Comparison of ENCODE assay signal across 8 cellular contexts in the genomic region with DNA sequence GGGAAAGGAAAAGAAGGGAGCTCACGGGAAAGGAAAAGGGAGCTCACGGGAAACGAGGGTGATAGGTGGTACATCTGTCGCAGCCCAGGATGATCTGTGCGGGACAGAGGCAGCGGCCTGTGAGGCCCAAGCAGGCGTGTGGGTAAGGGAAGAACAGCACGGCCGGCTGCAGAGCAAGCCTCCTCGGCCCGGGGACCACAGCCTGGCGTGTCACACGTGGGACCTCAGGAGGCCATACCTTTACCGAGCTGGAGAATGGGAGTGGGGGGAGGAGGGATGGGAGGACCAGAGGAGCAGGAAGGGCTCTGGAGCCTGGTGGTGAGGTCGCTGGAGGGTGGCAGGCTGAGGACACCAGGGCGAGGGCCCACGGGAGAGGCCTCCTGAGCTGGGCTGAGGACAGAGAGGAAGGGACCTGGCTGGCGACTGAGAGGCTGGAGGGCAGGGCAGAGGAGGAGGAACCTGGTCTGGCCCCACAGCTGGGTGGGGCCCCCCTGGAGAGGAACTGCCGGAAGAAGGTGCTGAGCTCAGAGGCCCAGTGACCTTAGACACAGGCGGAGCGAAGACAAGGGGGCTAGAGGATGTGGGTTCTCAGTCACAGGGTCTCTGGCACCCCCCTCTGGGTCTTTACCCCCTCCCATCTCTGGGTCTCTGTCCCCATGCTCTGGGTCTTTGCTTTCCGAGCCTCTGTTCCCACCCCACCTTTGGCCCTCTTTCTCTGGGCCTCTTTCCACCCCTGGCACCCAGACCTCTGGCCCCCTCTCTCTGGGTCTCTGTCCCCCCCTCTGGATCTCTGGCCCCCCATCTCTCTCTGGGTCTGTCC. TPM values are rescaled to one million over a fixed set of nuclear protein-coding genes. Genes with fewer than 3 reads are reported as not detected.
DNase-seq lines count a peak whose midpoint lies in the region; ATAC-seq, FAIRE-seq and TF ChIP-seq lines count a peak whose summit lies in the region.

No MANE protein-coding gene starts in this region.

- no peaks in the 10 kb centered on the region for H3K27me3 ChIP-seq in K562 (ENCODE audit: control insufficient read depth in 2 of 2, insufficient read depth in 2 of 2, low read length in 2 of 2)
- no peaks in the 10 kb centered on the region for H3K27me3 ChIP-seq in left lung
- H3K27me3 ChIP-seq in stomach = no peaks in the 10 kb centered on the region

- peak overlapping the region; percentile 93 to 95 for H3K9ac ChIP-seq in K562 (ENCODE audit: insufficient read depth in 1 of 2, low read depth in 2 of 2, low read length in 2 of 2)

- intact Hi-C loops in K562 (cut with micrococcal nuclease) = no loop called here
- intact Hi-C loops in left lung (cut with DNase I) = no loop called here
- intact Hi-C loops in stomach (cut with DNase I; ENCODE audit: low total_unique reads) = no loop called here

- BruUV-seq in K562 (replicated peaks; lab: Mats Ljungman, UMichigan) = no TSS peak

- H3K4me3 ChIP-seq in K562 = peak overlapping the region; percentile 45
- H3K4me3 ChIP-seq in left lung = peak overlapping the region in 1 of 2 donors; percentile 92
- peak overlapping the region in 1 of 4 donors; percentile 6 for H3K4me3 ChIP-seq in stomach

- POLR2A ChIA-PET in K562 (lab: Yijun Ruan, JAX) = interaction anchor here (0.6 to 1.9 kb wide), 13 partner anchors 8 to 117 kb away, joined by 3 to 43 read pairs (median 4); a partner anchor contains a TSS

- no peaks in the 10 kb centered on the region for H3K9me1 ChIP-seq in K562 (ENCODE audit: control insufficient read depth, insufficient read depth, low read length)

- peak; percentile 36 for ATAC-seq in HG02981 (IDR thresholded peaks at IDR 0.05; ENCODE audit: unreplicated experiment)
- peak; percentile 70 for ATAC-seq in K562
- peak; percentile 51 for ATAC-seq in left lung
- no peak for ATAC-seq in HG03025 (IDR thresholded peaks at IDR 0.05; ENCODE audit: low FRiP score, unreplicated experiment)

- peak overlapping the region; percentile 99 for H3K27ac ChIP-seq in K562 (ENCODE audit: extremely low read depth, low read depth, low read length)
- H3K27ac ChIP-seq in left lung = peak overlapping the region; percentile 73 to 96
- H3K27ac ChIP-seq in stomach = peak overlapping the region; percentile 93 to 97 (median 96)

- peak; percentile 77 to 92 (median 83) for DNase-seq in K562 (ENCODE audit: extremely low read depth in 1 of 4, low spot score in 3 of 4)
- DNase-seq in left lung = peak; percentile 93 to 95
- DNase-seq in stomach = peak; percentile 79
- DNase-seq in dedifferentiated amniotic fluid mesenchymal stem cell (ENCODE audit: extremely low spot score) = no peak

- TF ChIP-seq EP300 in K562 (IDR thresholded peaks at IDR 0.05; ENCODE audit: low read length) = peak; percentile 54
- TF ChIP-seq EP300 in stomach (IDR thresholded peaks at IDR 0.05) = no peak

- H3K36me3 ChIP-seq in K562 (ENCODE audit: control insufficient read depth, insufficient read depth, low read length) = peaks cover 32% of the 10 kb centered on the region
- peaks cover 2 to 30% of the 10 kb centered on the region in 2 donors for H3K36me3 ChIP-seq in left lung
- H3K36me3 ChIP-seq in stomach = peaks cover 12 to 22% (median 15%) of the 10 kb centered on the region in 4 donors

- peaks cover 51% of the 10 kb centered on the region for H3K79me2 ChIP-seq in K562 (ENCODE audit: control insufficient read depth, insufficient read depth, low read length)

- H3K9me3 ChIP-seq in K562 (replicated peaks; ENCODE audit: control insufficient read depth, insufficient read depth, low read depth, low read length) = no peaks in the 10 kb centered on the region
- no peaks in the 10 kb centered on the region for H3K9me3 ChIP-seq in left lung
- no peaks in the 10 kb centered on the region for H3K9me3 ChIP-seq in stomach

- WGBS in K562 (ENCODE audit: insufficient coverage, low coverage, missing lambda C conversion rate) = 18% methylated on average over 21 of the region's 22 CpGs
- WGBS in stomach, 5 donors = 41 to 45% (median 43%) methylated on average over 18 to 22 of the region's 22 CpGs

- no peak for TF ChIP-seq CTCF in K562 (IDR thresholded peaks at IDR 0.05 in 2 of 3, conservative IDR thresholded peaks at IDR 0.05 in 1 of 3; ENCODE audit: insufficient read depth in 2 of 3, low read depth in 1 of 3, low read length in 3 of 3)
- TF ChIP-seq CTCF in left lung (IDR thresholded peaks at IDR 0.05) = no peak
- TF ChIP-seq CTCF in stomach (IDR thresholded peaks at IDR 0.05) = no peak

- in situ Hi-C loops in K562 (cut with MboI) = loop anchor here (10.0 kb wide), 1 partner anchor 87 kb away; a partner anchor contains a TSS

- H2AFZ ChIP-seq in K562 (ENCODE audit: low read depth, low read length) = peak overlapping the region; percentile 37

- TF ChIP-seq POLR2A in GM15510 (IDR thresholded peaks at IDR 0.05; ENCODE audit: borderline replicate concordance, extremely low read depth, insufficient read length) (peak; percentile 85), Raji (IDR thresholded peaks at IDR 0.05; ENCODE audit: insufficient read depth, low read depth, low read length) (peak; percentile 72), K562 (conservative IDR thresholded peaks at IDR 0.05) (peak; percentile 90), stomach (IDR thresholded peaks at IDR 0.05) (peak in 1 of 4 donors; percentile 18)

- H3K4me1 ChIP-seq in K562 (replicated peaks in 1 of 2; ENCODE audit: control insufficient read depth in 2 of 2, insufficient read depth in 2 of 2, low read length in 2 of 2) (peaks cover 22 to 41% of the 10 kb centered on the region in 2 experiments), left lung (peaks cover 13 to 72% of the 10 kb centered on the region in 2 donors), stomach (peaks cover 40 to 71% (median 52%) of the 10 kb centered on the region in 4 donors)

- peak; percentile 87 for FAIRE-seq in K562 (lab: Jason Lieb, UNC)

- H3K4me2 ChIP-seq in K562 (ENCODE audit: insufficient read depth, low read length) = peak overlapping the region; percentile 89

- peaks cover 17% of the 10 kb centered on the region for H4K20me1 ChIP-seq in K562 (replicated peaks; ENCODE audit: control insufficient read depth, insufficient read depth, low read length)

- CTCF ChIA-PET in K562 (lab: Yijun Ruan, JAX; ENCODE audit: low intra/inter-chr PET ratio) = no interaction called here

- peak; percentile 8 to 25; a peak in 1 of 4 replicates for TF ChIP-seq RAD21 in K562 (CRISPR knock-in tag; conservative IDR thresholded peaks at IDR 0.05 in 1 of 2, IDR thresholded peaks at IDR 0.05 in 1 of 2)

RNA-seq across cellular contexts. Expression of a gene that starts 2.9 kb away (rescaled TPM):
- total RNA-seq in K562 (2011; cell fraction: chromatin; rRNA removed; ENCODE audit: low replicate concordance) = 116 and 227 TPM in 2 replicates
- 251 and 284 TPM in 2 replicates for total RNA-seq in K562 (2011; cell fraction: nucleolus; rRNA removed)
- 546 and 1,281 TPM in 2 replicates for total RNA-seq in K562 (2011; cell fraction: nucleoplasm; rRNA removed)
- total RNA-seq in K562 (2014; rRNA removed) = 3,611 and 4,100 TPM in 2 replicates
- total RNA-seq in K562 (2014; rRNA removed; fragmentation: Illumina TruSeq; extraction: Trizol) = 2,821 and 3,420 TPM in 2 replicates
- total RNA-seq in K562 (2015; rRNA removed; fragmentation: Illumina TruSeq; extraction: Trizol) = 4,574 and 5,040 TPM in 2 replicates
- 3,376 and 3,459 TPM in 2 replicates for total RNA-seq in K562 (2021)
- polyA plus RNA-seq in K562 (2011; rRNA removed) = 1,231 and 2,161 TPM in 2 replicates
- polyA plus RNA-seq in K562 (2011; cell fraction: cytosol; rRNA removed) = 5,138 and 6,086 TPM in 2 replicates
- polyA plus RNA-seq in K562 (2011; cell fraction: nucleus; rRNA removed) = 1,631 and 1,635 TPM in 2 replicates
- 3,654 and 5,025 TPM in 2 replicates for polyA plus RNA-seq in K562 (2012)
- polyA plus RNA-seq in K562 (2014; fragmentation: Illumina TruSeq; extraction: Trizol) = 6,461 and 6,790 TPM in 2 replicates
- over 10,000 TPM; 17,458 to 27,415 TPM for polyA plus RNA-seq in K562 (2014; fragmentation: Nextera tagmentation; extraction: Ambion mirVana)
- polyA plus RNA-seq in K562 (2014; rRNA removed) = 3,965 and 4,994 TPM in 2 replicates
- polyA minus RNA-seq in K562 (2011; rRNA and poly(A)+ RNA removed) = 536 and 548 TPM in 2 replicates
- 790 and 999 TPM in 2 replicates for polyA minus RNA-seq in K562 (2011; cell fraction: cytosol; rRNA and poly(A)+ RNA removed)
- 171 and 269 TPM in 2 replicates for polyA minus RNA-seq in K562 (2011; cell fraction: nucleus; rRNA and poly(A)+ RNA removed)
- total RNA-seq in left lung = 1,000 to 10,000 TPM; 8,739 to 9,329 TPM
- 1,000 to 10,000 TPM; 1,292 to 4,272 (median 3,457) TPM for total RNA-seq in stomach
- polyA plus RNA-seq in stomach = 1,000 to 10,000 TPM; 3,915 to 8,824 (median 7,571) TPM

RNA-seq across cellular contexts. Expression of a gene that starts 7.6 kb away (rescaled TPM):
- 47.4 and 110 TPM in 2 replicates for total RNA-seq in K562 (2011; cell fraction: chromatin; rRNA removed; ENCODE audit: low replicate concordance)
- 95.2 and 106 TPM in 2 replicates for total RNA-seq in K562 (2011; cell fraction: nucleolus; rRNA removed)
- total RNA-seq in K562 (2011; cell fraction: nucleoplasm; rRNA removed) = 67.2 and 75.0 TPM in 2 replicates
- total RNA-seq in K562 (2014; rRNA removed) = 44.5 and 62.0 TPM in 2 replicates
- 22.1 and 23.0 TPM in 2 replicates for total RNA-seq in K562 (2014; rRNA removed; fragmentation: Illumina TruSeq; extraction: Trizol)
- total RNA-seq in K562 (2015; rRNA removed; fragmentation: Illumina TruSeq; extraction: Trizol) = 41.3 and 46.5 TPM in 2 replicates
- 95.4 and 98.5 TPM in 2 replicates for total RNA-seq in K562 (2021)
- 51.2 and 56.6 TPM in 2 replicates for polyA plus RNA-seq in K562 (2011; rRNA removed)
- 75.9 and 134 TPM in 2 replicates for polyA plus RNA-seq in K562 (2011; cell fraction: cytosol; rRNA removed)
- 94.1 and 129 TPM in 2 replicates for polyA plus RNA-seq in K562 (2011; cell fraction: nucleus; rRNA removed)
- polyA plus RNA-seq in K562 (2012) = 105 and 115 TPM in 2 replicates
- 67.5 and 79.1 TPM in 2 replicates for polyA plus RNA-seq in K562 (2014; fragmentation: Illumina TruSeq; extraction: Trizol)
- 1 to 10 TPM; 3.2 to 5.5 TPM for polyA plus RNA-seq in K562 (2014; fragmentation: Nextera tagmentation; extraction: Ambion mirVana)
- polyA plus RNA-seq in K562 (2014; rRNA removed) = 69.6 and 79.5 TPM in 2 replicates
- 13.0 and 20.5 TPM in 2 replicates for polyA minus RNA-seq in K562 (2011; rRNA and poly(A)+ RNA removed)
- polyA minus RNA-seq in K562 (2011; cell fraction: cytosol; rRNA and poly(A)+ RNA removed) = 37.3 and 38.6 TPM in 2 replicates
- polyA minus RNA-seq in K562 (2011; cell fraction: nucleus; rRNA and poly(A)+ RNA removed) = 30.5 and 33.0 TPM in 2 replicates
- 100 to 1,000 TPM; 130 to 141 TPM for total RNA-seq in left lung
- 100 to 1,000 TPM in 1 of 5 donors, 10 to 100 TPM in 4; 12.1 to 121 (median 20.2) TPM for total RNA-seq in stomach
- polyA plus RNA-seq in stomach = 10 to 100 TPM; 61.6 to 85.3 (median 77.6) TPM

RNA-seq across cellular contexts. Expression of a gene that starts 28.7 kb away (rescaled TPM):
- 1.4 and 2.3 TPM in 2 replicates for total RNA-seq in K562 (2011; cell fraction: chromatin; rRNA removed; ENCODE audit: low replicate concordance)
- 1.7 and 2.7 TPM in 2 replicates for total RNA-seq in K562 (2011; cell fraction: nucleolus; rRNA removed)
- 0.99 and 1.0 TPM in 2 replicates for total RNA-seq in K562 (2011; cell fraction: nucleoplasm; rRNA removed)
- 1.1 and 1.5 TPM in 2 replicates for total RNA-seq in K562 (2014; rRNA removed)
- total RNA-seq in K562 (2014; rRNA removed; fragmentation: Illumina TruSeq; extraction: Trizol) = 0.44 and 0.51 TPM in 2 replicates
- 0.76 and 1.2 TPM in 2 replicates for total RNA-seq in K562 (2015; rRNA removed; fragmentation: Illumina TruSeq; extraction: Trizol)
- 1.6 and 2.1 TPM in 2 replicates for total RNA-seq in K562 (2021)
- 1.9 and 4.2 TPM in 2 replicates for polyA plus RNA-seq in K562 (2011; rRNA removed)
- 4.5 and 4.6 TPM in 2 replicates for polyA plus RNA-seq in K562 (2011; cell fraction: cytosol; rRNA removed)
- 3.6 and 5.2 TPM in 2 replicates for polyA plus RNA-seq in K562 (2011; cell fraction: nucleus; rRNA removed)
- 2.2 and 4.5 TPM in 2 replicates for polyA plus RNA-seq in K562 (2012)
- polyA plus RNA-seq in K562 (2014; fragmentation: Illumina TruSeq; extraction: Trizol) = 0.37 and 1.2 TPM in 2 replicates
- polyA plus RNA-seq in K562 (2014; fragmentation: Nextera tagmentation; extraction: Ambion mirVana) = under 1 TPM; 0.41 to 0.87 TPM
- polyA plus RNA-seq in K562 (2014; rRNA removed) = 1.3 and 1.6 TPM in 2 replicates
- polyA minus RNA-seq in K562 (2011; rRNA and poly(A)+ RNA removed) = 0.25 and 0.45 TPM in 2 replicates
- polyA minus RNA-seq in K562 (2011; cell fraction: cytosol; rRNA and poly(A)+ RNA removed) = 2.7 TPM in 1 of 2 replicates, not detected in the other
- 0.81 and 1.6 TPM in 2 replicates for polyA minus RNA-seq in K562 (2011; cell fraction: nucleus; rRNA and poly(A)+ RNA removed)
- 1 to 10 TPM; 3.3 to 4.1 TPM for total RNA-seq in left lung
- under 1 TPM in 1 of 5 donors, not detected in 4; 0.89 TPM for total RNA-seq in stomach
- polyA plus RNA-seq in stomach = 1 to 10 TPM in 1 of 3 donors, under 1 TPM in 1, not detected in 1; 0.93 to 1.2 TPM

RNA-seq across cellular contexts. Expression of a gene that starts 30.9 kb away (rescaled TPM):
- total RNA-seq in K562 (2011; cell fraction: chromatin; rRNA removed; ENCODE audit: low replicate concordance) = 36.8 and 78.5 TPM in 2 replicates
- 40.7 and 40.9 TPM in 2 replicates for total RNA-seq in K562 (2011; cell fraction: nucleolus; rRNA removed)
- total RNA-seq in K562 (2011; cell fraction: nucleoplasm; rRNA removed) = 28.8 and 32.4 TPM in 2 replicates
- 12.9 and 20.5 TPM in 2 replicates for total RNA-seq in K562 (2014; rRNA removed)
- 8.8 and 11.3 TPM in 2 replicates for total RNA-seq in K562 (2014; rRNA removed; fragmentation: Illumina TruSeq; extraction: Trizol)
- total RNA-seq in K562 (2015; rRNA removed; fragmentation: Illumina TruSeq; extraction: Trizol) = 15.2 and 18.4 TPM in 2 replicates
- 26.1 and 28.1 TPM in 2 replicates for total RNA-seq in K562 (2021)
- 26.0 and 26.7 TPM in 2 replicates for polyA plus RNA-seq in K562 (2011; rRNA removed)
- 26.7 and 37.5 TPM in 2 replicates for polyA plus RNA-seq in K562 (2011; cell fraction: cytosol; rRNA removed)
- 26.4 and 41.7 TPM in 2 replicates for polyA plus RNA-seq in K562 (2011; cell fraction: nucleus; rRNA removed)
- 20.3 and 23.1 TPM in 2 replicates for polyA plus RNA-seq in K562 (2012)
- 31.1 and 32.2 TPM in 2 replicates for polyA plus RNA-seq in K562 (2014; fragmentation: Illumina TruSeq; extraction: Trizol)
- polyA plus RNA-seq in K562 (2014; fragmentation: Nextera tagmentation; extraction: Ambion mirVana) = 1 to 10 TPM; 1.9 to 2.2 TPM
- polyA plus RNA-seq in K562 (2014; rRNA removed) = 18.0 and 24.3 TPM in 2 replicates
- 15.7 and 26.2 TPM in 2 replicates for polyA minus RNA-seq in K562 (2011; rRNA and poly(A)+ RNA removed)
- polyA minus RNA-seq in K562 (2011; cell fraction: cytosol; rRNA and poly(A)+ RNA removed) = 20.6 and 25.9 TPM in 2 replicates
- polyA minus RNA-seq in K562 (2011; cell fraction: nucleus; rRNA and poly(A)+ RNA removed) = 13.2 and 13.8 TPM in 2 replicates
- total RNA-seq in left lung = 10 to 100 TPM; 42.5 to 49.0 TPM
- 10 to 100 TPM; 13.0 to 63.6 (median 46.4) TPM for total RNA-seq in stomach
- polyA plus RNA-seq in stomach = 10 to 100 TPM; 13.0 to 25.5 (median 15.5) TPM

RNA-seq across cellular contexts. Expression of a gene that starts 31.4 kb away (rescaled TPM):
- 106 and 309 TPM in 2 replicates for total RNA-seq in K562 (2011; cell fraction: chromatin; rRNA removed; ENCODE audit: low replicate concordance)
- total RNA-seq in K562 (2011; cell fraction: nucleolus; rRNA removed) = 270 and 321 TPM in 2 replicates
- 174 and 179 TPM in 2 replicates for total RNA-seq in K562 (2011; cell fraction: nucleoplasm; rRNA removed)
- 453 and 558 TPM in 2 replicates for total RNA-seq in K562 (2014; rRNA removed)
- 56.6 and 95.4 TPM in 2 replicates for total RNA-seq in K562 (2014; rRNA removed; fragmentation: Illumina TruSeq; extraction: Trizol)
- total RNA-seq in K562 (2015; rRNA removed; fragmentation: Illumina TruSeq; extraction: Trizol) = 282 and 294 TPM in 2 replicates
- 335 and 343 TPM in 2 replicates for total RNA-seq in K562 (2021)
- polyA plus RNA-seq in K562 (2011; rRNA removed) = 237 and 273 TPM in 2 replicates
- 435 and 727 TPM in 2 replicates for polyA plus RNA-seq in K562 (2011; cell fraction: cytosol; rRNA removed)
- polyA plus RNA-seq in K562 (2011; cell fraction: nucleus; rRNA removed) = 267 and 312 TPM in 2 replicates
- 308 and 401 TPM in 2 replicates for polyA plus RNA-seq in K562 (2012)
- polyA plus RNA-seq in K562 (2014; fragmentation: Illumina TruSeq; extraction: Trizol) = 165 and 339 TPM in 2 replicates
- polyA plus RNA-seq in K562 (2014; fragmentation: Nextera tagmentation; extraction: Ambion mirVana) = 10 to 100 TPM; 71.4 to 95.3 TPM
- 310 and 330 TPM in 2 replicates for polyA plus RNA-seq in K562 (2014; rRNA removed)
- 168 and 344 TPM in 2 replicates for polyA minus RNA-seq in K562 (2011; rRNA and poly(A)+ RNA removed)
- 335 and 352 TPM in 2 replicates for polyA minus RNA-seq in K562 (2011; cell fraction: cytosol; rRNA and poly(A)+ RNA removed)
- polyA minus RNA-seq in K562 (2011; cell fraction: nucleus; rRNA and poly(A)+ RNA removed) = 89.8 and 126 TPM in 2 replicates
- 10 to 100 TPM; 46.6 to 66.6 TPM for total RNA-seq in left lung
- total RNA-seq in stomach = 10 to 100 TPM in 4 of 5 donors, under 1 TPM in 1; 0.58 to 96.0 (median 59.1) TPM
- 10 to 100 TPM; 55.3 to 69.2 (median 63.3) TPM for polyA plus RNA-seq in stomach
